25 cellular contexts compared by ENCODE assay signal in genomic region chr3:4006288-4006687, GRCh38.
"Had no signal": no experiment of that assay in that cellular context is flagged by ENCODE, and none has a peak within 500 bp of the region (broad histone marks: within the 10 kb centered on the region; RNA-seq: fewer than 3 reads in every experiment).

No MANE protein-coding gene starts in this region.

- H3K9me3 ChIP-seq: ascending aorta, gastroesophageal sphincter, pancreas, prostate gland, testis, transverse colon had no signal

- H2AFZ ChIP-seq: hepatocyte had no signal

- H3K4me2 ChIP-seq: hepatocyte had no signal

- H3K27me3 ChIP-seq: ascending aorta, gastroesophageal sphincter, hepatocyte, pancreas, testis, transverse colon had no signal

- H3K4me1 ChIP-seq: ascending aorta, gastroesophageal sphincter, pancreas, prostate gland, testis, transverse colon had no signal

- H3K4me3 ChIP-seq: ascending aorta, gastroesophageal sphincter, hepatocyte, pancreas, prostate gland, testis, transverse colon had no signal

- H3K79me2 ChIP-seq: hepatocyte had no signal

- H3K27ac ChIP-seq: ascending aorta, gastroesophageal sphincter, hepatocyte, pancreas, prostate gland, testis, transverse colon, WERI-Rb-1 had no signal

- H3K36me3 ChIP-seq: ascending aorta, gastroesophageal sphincter, pancreas, prostate gland, transverse colon, WERI-Rb-1 had no signal

- DNase-seq: activated CD4-positive, alpha-beta memory T cell treated with anti-CD3 and anti-CD28 coated beads for 36 hours; activated CD4-positive, alpha-beta T cell treated with anti-CD3 and anti-CD28 coated beads, Interleukin-2, amount 10 ng/mL, durations not matched to agents 24 days and 14 days; activated CD4-positive, CD25-positive, alpha-beta regulatory T cell treated with anti-CD3 and anti-CD28 coated beads, Interleukin-2, amount 50 U/mL, for 72 hours; activated CD8-positive, alpha-beta memory T cell treated with anti-CD3 and anti-CD28 coated beads, Interleukin-2, amount 50 U/mL, for 4 hours; activated effector memory CD4-positive, alpha-beta T cell treated with anti-CD3 and anti-CD28 coated beads, Interleukin-2, amount 50 U/mL, for 16 hours; activated naive CD4-positive, alpha-beta T cell treated with anti-CD3 and anti-CD28 coated beads for 36 hours; activated naive CD8-positive, alpha-beta T cell treated with anti-CD3 and anti-CD28 coated beads, Interleukin-2, amount 10 ng/mL, durations not matched to agents 7 days and 5 days; activated T-cell treated with anti-CD3 and anti-CD28 coated beads, Interleukin-2, amount 50 U/mL, for 1 hour; cortex of kidney; left cardiac atrium; midbrain; naive thymus-derived CD4-positive, alpha-beta T cell; nucleus accumbens; pancreas; retina; stimulated activated CD4-positive, alpha-beta T cell treated with anti-CD3 and anti-CD28 coated beads, Interleukin-4, amount 100 ng/mL, for 1 hour; stimulated activated naive CD8-positive, alpha-beta T cell treated with anti-CD3 and anti-CD28 coated beads, Interleukin-15, Interleukin-2, amounts not matched to agents 100 U/mL and 50 U/mL, for 24 hours; T-helper 9 cell; testis; transverse colon; WERI-Rb-1 had no signal
